8 cellular contexts compared by ENCODE assay signal in genomic region chrX:103687073-103687695, GRCh38. TPM values are rescaled to one million over a fixed set of nuclear protein-coding genes. Genes with fewer than 3 reads are reported as not detected.
A peak's percentile ranks its signal among the peaks of the same experiment; 100 is the strongest.
DNase-seq lines count a peak whose midpoint lies in the region; ATAC-seq, FAIRE-seq and TF ChIP-seq lines count a peak whose summit lies in the region.

No MANE protein-coding gene starts in this region.

- TSS peak; percentile 77 for BruUV-seq in HepG2 (replicated peaks; lab: Mats Ljungman, UMichigan)

- H3K4me2 ChIP-seq in HepG2 (ENCODE audit: low read depth, low read length), result peak overlapping the region; percentile 84

- H3K9ac ChIP-seq in HepG2 (ENCODE audit: insufficient read depth, low read depth, low read length), result peak overlapping the region; percentile 94

- peaks cover 13% of the 10 kb centered on the region; the same call in 1 of the 2 replicates for H4K20me1 ChIP-seq in HepG2 (ENCODE audit: insufficient read depth, low read length)

- TF ChIP-seq POLR2A in HepG2 (IDR thresholded peaks at IDR 0.05; ENCODE audit: insufficient read depth in 1 of 2, low read depth in 2 of 2, low read length in 2 of 2), result peak; percentile 72 to 78

- TF ChIP-seq EP300 in HepG2 (IDR thresholded peaks at IDR 0.05; ENCODE audit: low read depth in 2 of 2, low read length in 2 of 2) (peak in 1 of 2 experiments; percentile 23; a peak in 2 of 4 replicates), HepG2 (CRISPR knock-in tag; IDR thresholded peaks at IDR 0.05; ENCODE audit: borderline replicate concordance) (no peak)

- no peaks in the 10 kb centered on the region; a peak in 1 of 5 replicates for H3K27me3 ChIP-seq in HepG2 (ENCODE audit: control insufficient read depth in 1 of 2, insufficient read depth in 2 of 2, low read length in 2 of 2)

- under 1% methylated on average over 38 of the region's 40 CpGs for WGBS in HepG2 (ENCODE audit: low lambda C conversion rate)

- POLR2A ChIA-PET in HepG2 (lab: Yijun Ruan, JAX), result interaction anchor here (0.7 to 2.6 kb wide), 6 partner anchors 58 to 470 kb away, joined by 3 to 13 read pairs (median 4); partner anchors contain the start of genes RAB9B, SLC25A53 and TCEAL1

- peaks cover 46% of the 10 kb centered on the region for H3K4me1 ChIP-seq in HepG2 (ENCODE audit: insufficient read depth, low read length)

- H3K79me2 ChIP-seq in HepG2 (ENCODE audit: insufficient read depth, low read length), result peaks cover 29% of the 10 kb centered on the region

- TF ChIP-seq RAD21 in HepG2 (CRISPR knock-in tag; IDR thresholded peaks at IDR 0.05), result no peak

- intact Hi-C loops in HepG2 (cut with micrococcal nuclease; ENCODE audit: unreplicated experiment), result loop anchor here (5.0 kb wide), 3 partner anchors 60 to 155 kb away; partner anchors contain the start of genes TCEAL1 and TCEAL4

- CTCF ChIA-PET in HepG2 (lab: Yijun Ruan, JAX; ENCODE audit: low intra/inter-chr PET ratio, low total read pairs), result interaction anchor here (3.1 kb wide), 1 partner anchor 130 kb away, joined by 20 read pairs; no protein-coding TSS in a partner anchor

- peak; percentile 20 for ATAC-seq in GM18858 (IDR thresholded peaks at IDR 0.05; ENCODE audit: unreplicated experiment)
- ATAC-seq in HG03060 (IDR thresholded peaks at IDR 0.05; ENCODE audit: low read depth, unreplicated experiment), result peak; percentile 21
- peak; percentile 76 for ATAC-seq in HepG2

- peak; percentile 71 for DNase-seq in ACHN
- peak; percentile 82 for DNase-seq in NCI-H2171 treated with DMSO at 0.1 percent for 48 hours (lab: John Stamatoyannopoulos, UW)
- peak; percentile 84 for DNase-seq in activated CD4-positive, CD25-positive, alpha-beta regulatory T cell treated with anti-CD3 and anti-CD28 coated beads, Interleukin-2, amount 50 U/mL, for 72 hours
- no peak for DNase-seq in HepG2 (ENCODE audit: low spot score)
- DNase-seq in stimulated activated CD4-positive, alpha-beta T cell treated with anti-CD3 and anti-CD28 coated beads, Interleukin-2, amount 100 ng/mL, for 4 hours (ENCODE audit: low read depth), result peak; percentile 82

- peak overlapping the region; percentile 59 to 71 (median 68) for H3K4me3 ChIP-seq in HepG2 (replicated peaks in 1 of 3; ENCODE audit: insufficient read depth in 1 of 3, low read depth in 2 of 3, low read length in 3 of 3)

- TF ChIP-seq CTCF in HepG2 (CRISPR knock-in tag; IDR thresholded peaks at IDR 0.05), result peak; percentile 63

- H3K36me3 ChIP-seq in HepG2 (replicated peaks in 1 of 2; ENCODE audit: control insufficient read depth in 1 of 2, insufficient read depth in 2 of 2, low read length in 2 of 2), result peaks cover 3 to 5% of the 10 kb centered on the region in 2 experiments; a peak in 3 of 5 replicates

- H2AFZ ChIP-seq in HepG2 (ENCODE audit: low read length), result peak overlapping the region; percentile 54

- FAIRE-seq in HepG2 (lab: Jason Lieb, UNC), result no peak

- H3K27ac ChIP-seq in cingulate gyrus (ENCODE audit: low read depth, low read length) (peak overlapping the region; percentile 100), HepG2 (ENCODE audit: extremely low read length, insufficient read depth, low read length) (peak overlapping the region; percentile 99)

- H3K9me3 ChIP-seq in HepG2 (ENCODE audit: low read length), result no peaks in the 10 kb centered on the region

- in situ Hi-C loops in ACHN (cut with HindIII; ENCODE audit: low pct_ligation_motif_present, low pct_unique_long_range_greater_than_20kb, low sequenced_read_pairs) (no loop called here), HepG2 (cut with HindIII; ENCODE audit: extremely low pct_ligation_motif_present, low pct_unique_long_range_greater_than_20kb) (loop anchor here (25.0 kb wide), 1 partner anchor 475 kb away; the partner anchor contains the start of genes FAM199X and SLC25A53)

TF ChIP-seq in HepG2, 621 proteins besides CTCF, POLR2A, EP300 and RAD21 (continues in another document):
- TF ChIP-seq, protein P1, sequence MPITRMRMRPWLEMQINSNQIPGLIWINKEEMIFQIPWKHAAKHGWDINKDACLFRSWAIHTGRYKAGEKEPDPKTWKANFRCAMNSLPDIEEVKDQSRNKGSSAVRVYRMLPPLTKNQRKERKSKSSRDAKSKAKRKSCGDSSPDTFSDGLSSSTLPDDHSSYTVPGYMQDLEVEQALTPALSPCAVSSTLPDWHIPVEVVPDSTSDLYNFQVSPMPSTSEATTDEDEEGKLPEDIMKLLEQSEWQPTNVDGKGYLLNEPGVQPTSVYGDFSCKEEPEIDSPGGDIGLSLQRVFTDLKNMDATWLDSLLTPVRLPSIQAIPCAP (CRISPR knock-in tag; IDR thresholded peaks at IDR 0.05; ENCODE audit: low read depth), result no peak
- TF ChIP-seq ZFYVE20 (CRISPR knock-in tag; IDR thresholded peaks at IDR 0.05; ENCODE audit: borderline replicate concordance, low read depth), result no peak

RNA-seq across cellular contexts. Expression of gene MORF4L2, which starts 0.7 kb away (rescaled TPM):
- 469 and 687 TPM in 2 replicates for total RNA-seq in HepG2 (2016; rRNA removed; fragmentation: Illumina TruSeq; extraction: Trizol)
- total RNA-seq in HepG2 (2016; cell fraction: cytosol; rRNA removed; fragmentation: Illumina TruSeq; extraction: Trizol; ENCODE audit: low read depth), result 65.6 and 69.7 TPM in 2 replicates
- 454 and 705 TPM in 2 replicates for total RNA-seq in HepG2 (2016; cell fraction: insoluble cytoplasmic fraction; rRNA removed; fragmentation: Illumina TruSeq; extraction: Trizol)
- total RNA-seq in HepG2 (2016; cell fraction: membrane; rRNA removed; fragmentation: Illumina TruSeq; extraction: Trizol), result 155 and 156 TPM in 2 replicates
- total RNA-seq in HepG2 (2016; cell fraction: nucleus; rRNA removed; fragmentation: Illumina TruSeq; extraction: Trizol), result 190 and 205 TPM in 2 replicates
- polyA plus RNA-seq in HepG2 (2011; rRNA removed), result 312 and 358 TPM in 2 replicates
- 252 and 394 TPM in 2 replicates for polyA plus RNA-seq in HepG2 (2011; cell fraction: cytosol; rRNA removed)
- 161 and 228 TPM in 2 replicates for polyA plus RNA-seq in HepG2 (2011; cell fraction: nucleus; rRNA removed)
- 304 and 421 TPM in 2 replicates for polyA plus RNA-seq in HepG2 (2012)
- polyA plus RNA-seq in HepG2 (2016; cell fraction: cytosol; fragmentation: Illumina TruSeq; extraction: Trizol; ENCODE audit: low read depth), result 36.8 and 38.0 TPM in 2 replicates
- polyA plus RNA-seq in HepG2 (2016; cell fraction: insoluble cytoplasmic fraction; fragmentation: Illumina TruSeq; extraction: Trizol; ENCODE audit: low read depth), result 558 and 637 TPM in 2 replicates
- polyA plus RNA-seq in HepG2 (2016; cell fraction: membrane; fragmentation: Illumina TruSeq; extraction: Trizol; ENCODE audit: low read depth), result 89.0 and 96.0 TPM in 2 replicates
- 444 and 460 TPM in 2 replicates for polyA plus RNA-seq in HepG2 (2016; cell fraction: nucleus; fragmentation: Illumina TruSeq; extraction: Trizol; ENCODE audit: insufficient read depth, low read depth)
- polyA minus RNA-seq in HepG2 (2011; rRNA and poly(A)+ RNA removed; ENCODE audit: low replicate concordance), result 93.9 and 199 TPM in 2 replicates
- polyA minus RNA-seq in HepG2 (2011; cell fraction: cytosol; rRNA and poly(A)+ RNA removed), result 113 and 127 TPM in 2 replicates
- 114 and 158 TPM in 2 replicates for polyA minus RNA-seq in HepG2 (2011; cell fraction: nucleus; rRNA and poly(A)+ RNA removed)

RNA-seq across cellular contexts. Expression of gene TMEM31, which starts 23.5 kb away (rescaled TPM):
- total RNA-seq in HepG2 (2016; rRNA removed; fragmentation: Illumina TruSeq; extraction: Trizol), result not detected in 2 replicates
- total RNA-seq in HepG2 (2016; cell fraction: cytosol; rRNA removed; fragmentation: Illumina TruSeq; extraction: Trizol; ENCODE audit: low read depth), result not detected in 2 replicates
- total RNA-seq in HepG2 (2016; cell fraction: insoluble cytoplasmic fraction; rRNA removed; fragmentation: Illumina TruSeq; extraction: Trizol), result not detected in 2 replicates
- total RNA-seq in HepG2 (2016; cell fraction: membrane; rRNA removed; fragmentation: Illumina TruSeq; extraction: Trizol), result not detected in 2 replicates
- total RNA-seq in HepG2 (2016; cell fraction: nucleus; rRNA removed; fragmentation: Illumina TruSeq; extraction: Trizol), result not detected in 2 replicates
- 0.13 and 0.16 TPM in 2 replicates for polyA plus RNA-seq in HepG2 (2011; rRNA removed)
- polyA plus RNA-seq in HepG2 (2011; cell fraction: cytosol; rRNA removed), result not detected in 2 replicates
- polyA plus RNA-seq in HepG2 (2011; cell fraction: nucleus; rRNA removed), result 0.23 TPM in 1 of 2 replicates, not detected in the other
- 0.65 TPM in 1 of 2 replicates, not detected in the other for polyA plus RNA-seq in HepG2 (2012)
- polyA plus RNA-seq in HepG2 (2016; cell fraction: cytosol; fragmentation: Illumina TruSeq; extraction: Trizol; ENCODE audit: low read depth), result not detected in 2 replicates
- not detected in 2 replicates for polyA plus RNA-seq in HepG2 (2016; cell fraction: insoluble cytoplasmic fraction; fragmentation: Illumina TruSeq; extraction: Trizol; ENCODE audit: low read depth)
- not detected in 2 replicates for polyA plus RNA-seq in HepG2 (2016; cell fraction: membrane; fragmentation: Illumina TruSeq; extraction: Trizol; ENCODE audit: low read depth)
- not detected in 2 replicates for polyA plus RNA-seq in HepG2 (2016; cell fraction: nucleus; fragmentation: Illumina TruSeq; extraction: Trizol; ENCODE audit: insufficient read depth, low read depth)
- not detected in 2 replicates for polyA minus RNA-seq in HepG2 (2011; rRNA and poly(A)+ RNA removed; ENCODE audit: low replicate concordance)
- not detected in 2 replicates for polyA minus RNA-seq in HepG2 (2011; cell fraction: cytosol; rRNA and poly(A)+ RNA removed)
- polyA minus RNA-seq in HepG2 (2011; cell fraction: nucleus; rRNA and poly(A)+ RNA removed), result not detected in 2 replicates

RNA-seq across cellular contexts. Expression of gene TCEAL1, which starts 58.4 kb away (rescaled TPM):
- total RNA-seq in HepG2 (2016; rRNA removed; fragmentation: Illumina TruSeq; extraction: Trizol), result 14.8 and 23.1 TPM in 2 replicates
- total RNA-seq in HepG2 (2016; cell fraction: cytosol; rRNA removed; fragmentation: Illumina TruSeq; extraction: Trizol; ENCODE audit: low read depth), result 7.1 TPM in 2 replicates
- total RNA-seq in HepG2 (2016; cell fraction: insoluble cytoplasmic fraction; rRNA removed; fragmentation: Illumina TruSeq; extraction: Trizol), result 15.5 and 21.7 TPM in 2 replicates
- 13.2 and 14.2 TPM in 2 replicates for total RNA-seq in HepG2 (2016; cell fraction: membrane; rRNA removed; fragmentation: Illumina TruSeq; extraction: Trizol)
- total RNA-seq in HepG2 (2016; cell fraction: nucleus; rRNA removed; fragmentation: Illumina TruSeq; extraction: Trizol), result 10.2 and 10.3 TPM in 2 replicates
- 9.4 and 11.2 TPM in 2 replicates for polyA plus RNA-seq in HepG2 (2011; rRNA removed)
- polyA plus RNA-seq in HepG2 (2011; cell fraction: cytosol; rRNA removed), result 8.4 and 10.8 TPM in 2 replicates
- polyA plus RNA-seq in HepG2 (2011; cell fraction: nucleus; rRNA removed), result 5.6 and 9.0 TPM in 2 replicates
- polyA plus RNA-seq in HepG2 (2012), result 11.4 and 14.8 TPM in 2 replicates
- 7.0 and 7.2 TPM in 2 replicates for polyA plus RNA-seq in HepG2 (2016; cell fraction: cytosol; fragmentation: Illumina TruSeq; extraction: Trizol; ENCODE audit: low read depth)
- 34.4 and 35.1 TPM in 2 replicates for polyA plus RNA-seq in HepG2 (2016; cell fraction: insoluble cytoplasmic fraction; fragmentation: Illumina TruSeq; extraction: Trizol; ENCODE audit: low read depth)
- polyA plus RNA-seq in HepG2 (2016; cell fraction: membrane; fragmentation: Illumina TruSeq; extraction: Trizol; ENCODE audit: low read depth), result 13.5 and 14.8 TPM in 2 replicates
- polyA plus RNA-seq in HepG2 (2016; cell fraction: nucleus; fragmentation: Illumina TruSeq; extraction: Trizol; ENCODE audit: insufficient read depth, low read depth), result 19.1 and 20.7 TPM in 2 replicates
- 2.3 and 4.0 TPM in 2 replicates for polyA minus RNA-seq in HepG2 (2011; rRNA and poly(A)+ RNA removed; ENCODE audit: low replicate concordance)
- polyA minus RNA-seq in HepG2 (2011; cell fraction: cytosol; rRNA and poly(A)+ RNA removed), result 3.3 and 3.9 TPM in 2 replicates
- 3.2 and 3.9 TPM in 2 replicates for polyA minus RNA-seq in HepG2 (2011; cell fraction: nucleus; rRNA and poly(A)+ RNA removed)

Comparison
In these comparisons a context has a peak if more than half of its experiments do, and no peak if none do; other contexts are left out.
1. ATAC-seq: peak in every context shown above with its lines; median percentile 76 in HepG2; 21 in HG03060; 20 in GM18858.